In the genomic region with DNA sequence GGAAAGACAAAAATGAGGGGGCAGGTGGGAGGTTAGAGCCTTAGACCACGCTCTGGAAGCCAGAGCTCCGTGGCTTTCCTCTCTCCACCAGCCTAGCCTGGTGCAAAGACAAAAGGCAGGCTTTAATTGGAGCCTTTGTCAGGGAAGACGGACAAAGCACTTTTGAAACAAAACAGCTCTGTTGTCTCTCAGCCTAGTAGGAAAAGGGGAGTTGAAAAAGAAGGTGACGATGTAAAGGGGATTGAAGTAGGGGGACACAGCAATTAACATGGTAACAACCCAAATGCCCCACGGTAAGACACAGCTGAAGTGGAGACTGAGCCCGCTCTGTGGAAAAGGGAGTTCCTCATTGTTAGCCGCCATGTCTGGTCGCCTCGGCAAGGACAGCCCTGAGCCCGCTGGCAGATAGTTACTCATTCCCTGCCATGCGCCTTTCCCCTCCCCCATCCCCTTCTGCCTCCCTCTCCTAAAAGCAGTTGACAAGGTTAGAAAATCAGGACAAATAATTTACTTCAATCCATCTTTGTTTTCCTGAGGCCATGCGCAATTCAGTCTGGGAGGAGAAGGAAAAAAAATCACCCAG, we compare ENCODE assay signal across 9 cellular contexts.
DNase-seq lines count a peak whose midpoint lies in the region; ATAC-seq and TF ChIP-seq lines count a peak whose summit lies in the region.
"Had no signal": no experiment of that assay in that cellular context is flagged by ENCODE, and none has a peak within 500 bp of the region (broad histone marks: within the 10 kb centered on the region; RNA-seq: fewer than 3 reads in every experiment).

No MANE protein-coding gene starts in this region.

- peaks cover 0 to 92% (median 5%) of the 10 kb centered on the region in 4 donors for H3K4me1 ChIP-seq in Peyer's patch
- peaks cover 0 to 100% of the 10 kb centered on the region in 2 donors for H3K4me1 ChIP-seq in right atrium auricular region
- H3K4me1 ChIP-seq in psoas muscle = peaks cover 63% of the 10 kb centered on the region

- no peaks in the 10 kb centered on the region for H3K27me3 ChIP-seq in Peyer's patch
- H3K27me3 ChIP-seq in right atrium auricular region = no peaks in the 10 kb centered on the region
- no peaks in the 10 kb centered on the region for H3K27me3 ChIP-seq in psoas muscle (ENCODE audit: insufficient read depth in 3 of 3, low read length in 2 of 3)

- ATAC-seq in psoas muscle (no peak), HG03460 (IDR thresholded peaks at IDR 0.05; ENCODE audit: unreplicated experiment) (no peak)

- peak; percentile 79 for DNase-seq in ELF-1 (ENCODE audit: low read depth, low spot score)
- DNase-seq in Peyer's patch = peak in 2 of 3 donors; percentile 32 to 45
- DNase-seq in right atrium auricular region (ENCODE audit: low spot score) = no peak
- DNase-seq in psoas muscle = no peak
- no peak for DNase-seq in activated T-cell treated with anti-CD3 and anti-CD28 coated beads for 4 hours
- DNase-seq in T1000 (lab: John Stamatoyannopoulos, UW) = no peak
- DNase-seq in A172 (ENCODE audit: low spot score) = no peak
- DNase-seq: stimulated activated CD4-positive, alpha-beta T cell treated with anti-CD3 and anti-CD28 coated beads, Interleukin-4, amount 100 ng/mL, for 1 hour had no signal

- H3K36me3 ChIP-seq in Peyer's patch (no peaks in the 10 kb centered on the region), right atrium auricular region (peaks cover 7% of the 10 kb centered on the region), psoas muscle (ENCODE audit: insufficient read depth in 1 of 2, low read depth in 1 of 2) (no peaks in the 10 kb centered on the region)

- no peak for TF ChIP-seq CTCF in Peyer's patch (IDR thresholded peaks at IDR 0.05)
- no peak for TF ChIP-seq CTCF in right atrium auricular region (IDR thresholded peaks at IDR 0.05)
- TF ChIP-seq CTCF in psoas muscle (IDR thresholded peaks at IDR 0.05) = no peak

- peak overlapping the region; percentile 52 to 80 (median 70) for H3K27ac ChIP-seq in Peyer's patch
- H3K27ac ChIP-seq in right atrium auricular region = peak overlapping the region; percentile 69 to 85
- H3K27ac ChIP-seq in psoas muscle = peak overlapping the region; percentile 76

- 76 to 83% (median 82%) methylated on average over 12 of the region's 12 CpGs for WGBS in psoas muscle, 3 donors

- H3K9me3 ChIP-seq in Peyer's patch (no peaks in the 10 kb centered on the region), right atrium auricular region (no peaks in the 10 kb centered on the region), psoas muscle (no peaks in the 10 kb centered on the region)

- intact Hi-C loops in psoas muscle (cut with DNase I) = no loop called here

- no peak for TF ChIP-seq POLR2A in Peyer's patch (IDR thresholded peaks at IDR 0.05)

- H3K4me3 ChIP-seq in Peyer's patch (no peak overlapping the region), right atrium auricular region (peak overlapping the region in 1 of 2 donors; percentile 6), psoas muscle (no peak overlapping the region)

Comparison
In these comparisons a context has a peak if more than half of its experiments do, and no peak if none do; other contexts are left out.
1. DNase-seq: peak in ELF-1 (single experiment) and Peyer's patch (2 of 3); none in right atrium auricular region (single experiment), psoas muscle (0 of 2), activated T-cell treated with anti-CD3 and anti-CD28 coated beads for 4 hours (single experiment), T1000 (single experiment) and A172 (single experiment).
2. Peak in every context shown above with its lines, with median percentiles within 50 percentile points of each other: H3K27ac ChIP-seq.